In the genomic region with DNA sequence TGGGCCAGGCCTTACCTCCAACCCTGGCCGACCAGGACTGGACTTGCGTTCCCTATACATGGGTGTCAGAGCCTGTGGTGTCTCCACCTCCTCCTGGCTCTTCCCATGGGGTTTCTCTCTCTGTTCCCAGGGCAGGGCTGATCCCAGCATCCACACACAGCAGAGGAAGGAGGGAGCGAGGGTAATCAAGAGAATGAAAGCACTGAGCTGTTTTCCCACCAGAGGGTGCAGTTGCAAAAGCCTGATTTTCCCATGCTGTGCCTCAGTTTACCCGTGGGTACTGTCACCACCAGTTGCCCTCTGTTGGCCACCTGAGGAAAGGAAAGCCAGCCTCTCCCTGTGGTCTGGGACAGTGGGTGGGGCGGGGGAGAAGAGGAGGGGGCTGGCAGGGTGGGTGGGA, we compare ENCODE assay signal across 16 cellular contexts.
DNase-seq lines count a peak whose midpoint lies in the region; FAIRE-seq and TF ChIP-seq lines count a peak whose summit lies in the region.
"Had no signal": no experiment of that assay in that cellular context is flagged by ENCODE, and none has a peak within 500 bp of the region (broad histone marks: within the 10 kb centered on the region; RNA-seq: fewer than 3 reads in every experiment).

No MANE protein-coding gene starts in this region.

- H4K8ac ChIP-seq in H1 (ENCODE audit: extremely low read depth, insufficient read depth, low read length): no peak overlapping the region

- H4K5ac ChIP-seq in H1 (ENCODE audit: insufficient read length, low read depth, low read length): no peak overlapping the region

- no peak overlapping the region for H2BK20ac ChIP-seq in H1 (ENCODE audit: low read length)

- TF ChIP-seq CTCF in AG09309 (IDR thresholded peaks at IDR 0.05; ENCODE audit: control insufficient read depth, insufficient read depth, low read depth, low read length, missing control alignments): peak; percentile 18
- no peak for TF ChIP-seq CTCF in RWPE1 (conservative IDR thresholded peaks at IDR 0.05; ENCODE audit: low read depth)
- peak in 2 of 3 experiments; percentile 16 to 26; a peak in 2 of 4 replicates for TF ChIP-seq CTCF in H1 (IDR thresholded peaks at IDR 0.05; ENCODE audit: control extremely low read depth in 1 of 3, insufficient read depth in 1 of 3, low read depth in 1 of 3, low read length in 3 of 3)
- no peak for TF ChIP-seq CTCF in stomach (IDR thresholded peaks at IDR 0.05)

- WGBS in H1 (ENCODE audit: extremely low coverage in 1 of 2, insufficient coverage in 1 of 2, insufficient read length in 1 of 2, insufficient replicate concordance in 2 of 2, low coverage in 1 of 2, low lambda C conversion rate in 2 of 2, missing lambda C conversion rate in 1 of 2), 2 experiments: 89% methylated on average over 4 of the region's 5 CpGs; no CpG with 5 or more reads in 1 of the 2 experiments
- 70 to 94% (median 85%) methylated on average over 3 to 5 of the region's 5 CpGs for WGBS in stomach, 5 donors

- no peak overlapping the region for H2BK15ac ChIP-seq in H1 (ENCODE audit: low read length)

- CTCF ChIA-PET in RWPE1 (lab: Yijun Ruan, JAX) (no interaction called here), H1 (lab: Charles Lee; ENCODE audit: partially characterized antibody) (interaction anchor here (0.6 to 12.5 kb wide), 12 partner anchors 8 to 118 kb away, joined by 3 to 177 read pairs (median 4); no protein-coding TSS in a partner anchor)

- H4K20me1 ChIP-seq in H1 (replicated peaks in 1 of 2; ENCODE audit: control insufficient read depth in 1 of 2, insufficient read depth in 2 of 2, low read length in 2 of 2): peaks cover 6 to 8% of the 10 kb centered on the region in 2 experiments

- no peaks in the 10 kb centered on the region for H3K79me2 ChIP-seq in H1 (ENCODE audit: control insufficient read depth in 1 of 2, insufficient read depth in 2 of 2, low read length in 2 of 2)

- TF ChIP-seq POLR2A in H1 (IDR thresholded peaks at IDR 0.05; ENCODE audit: control extremely low read depth in 1 of 2, low read depth in 2 of 2, low read length in 2 of 2) (no peak), stomach (IDR thresholded peaks at IDR 0.05) (no peak)

- H3K14ac ChIP-seq in H1 (ENCODE audit: insufficient read length): no peak overlapping the region

- H3K9me3 ChIP-seq in H1 (ENCODE audit: insufficient read depth in 2 of 2, low read depth in 1 of 2, low read length in 1 of 2) (no peaks in the 10 kb centered on the region), stomach (no peaks in the 10 kb centered on the region), SJCRH30 (replicated peaks) (no peaks in the 10 kb centered on the region)

- H3K4me1 ChIP-seq in H1 (replicated peaks in 1 of 4; ENCODE audit: control insufficient read depth in 3 of 4, insufficient read depth in 4 of 4, low read length in 3 of 4): peaks cover 8 to 20% (median 12%) of the 10 kb centered on the region in 4 experiments
- H3K4me1 ChIP-seq in stomach: peaks cover 48 to 88% (median 69%) of the 10 kb centered on the region in 4 donors
- H3K4me1 ChIP-seq in SJCRH30: peaks cover 27% of the 10 kb centered on the region

- no peak overlapping the region for H3K23ac ChIP-seq in H1 (ENCODE audit: insufficient read length)

- no peak overlapping the region for H2AFZ ChIP-seq in H1 (ENCODE audit: low read length)

- H3K18ac ChIP-seq in H1 (ENCODE audit: extremely low read depth, low read length): no peak overlapping the region

- no peak overlapping the region for H3K9ac ChIP-seq in H1 (replicated peaks in 1 of 4; ENCODE audit: extremely low read depth in 1 of 4, low read depth in 3 of 4, low read length in 3 of 4)

- peaks cover 2% of the 10 kb centered on the region; the same call in 1 of the 2 replicates for H3K79me1 ChIP-seq in H1 (ENCODE audit: low read depth, low read length)

- H2BK12ac ChIP-seq in H1 (ENCODE audit: low read depth, low read length): no peak overlapping the region

- FAIRE-seq in H1 (lab: Jason Lieb, UNC): no peak
- FAIRE-seq: A204.1 had no signal

- TF ChIP-seq EP300 in H1 (IDR thresholded peaks at IDR 0.05; ENCODE audit: borderline replicate concordance in 1 of 2, low read depth in 2 of 2, low read length in 2 of 2): no peak
- TF ChIP-seq EP300 in stomach (IDR thresholded peaks at IDR 0.05): no peak

- no peak for DNase-seq in AG09309 (ENCODE audit: low read depth)
- DNase-seq in RWPE1 (ENCODE audit: low spot score): no peak
- no peak for DNase-seq in H1 (ENCODE audit: low read depth in 1 of 2, low spot score in 2 of 2)
- no peak for DNase-seq in stomach
- no peak for DNase-seq in SJCRH30
- no peak for DNase-seq in effector CD4-positive, alpha-beta T cell
- DNase-seq in NCI-H524 treated with DMSO at 0.1 percent for 48 hours (lab: John Stamatoyannopoulos, UW): no peak
- no peak for DNase-seq in HuH-7.5 (ENCODE audit: low spot score)
- DNase-seq: AML-193, H7, Kasumi-1, NCI-H1417, NCI-H1930, NCI-H2171, NCI-H82 had no signal

- no peaks in the 10 kb centered on the region for H3K23me2 ChIP-seq in H1 (ENCODE audit: low read depth, low read length)

- intact Hi-C loops in stomach (cut with DNase I; ENCODE audit: low total_unique reads): no loop called here

- H3K27me3 ChIP-seq in H1 (replicated peaks in 1 of 4; ENCODE audit: control insufficient read depth in 3 of 4, extremely low read depth in 1 of 4, insufficient read depth in 3 of 4, low read length in 3 of 4): peaks cover 0 to 11% (median 5%) of the 10 kb centered on the region in 4 experiments; a peak in 3 of 7 replicates
- no peaks in the 10 kb centered on the region for H3K27me3 ChIP-seq in stomach
- no peaks in the 10 kb centered on the region for H3K27me3 ChIP-seq in SJCRH30

- H2BK5ac ChIP-seq in H1 (ENCODE audit: low read depth, low read length): no peak overlapping the region

- H3K4me3 ChIP-seq in AG09309 (ENCODE audit: control insufficient read depth, low read depth, low read length) (no peak overlapping the region), H1 (ENCODE audit: extremely low read depth in 1 of 4, insufficient read depth in 2 of 4, low read depth in 3 of 4, low read length in 4 of 4) (no peak overlapping the region), stomach (no peak overlapping the region), SJCRH30 (no peak overlapping the region)

- TF ChIP-seq RAD21 in H1 (IDR thresholded peaks at IDR 0.05 in 1 of 2, conservative IDR thresholded peaks at IDR 0.05 in 1 of 2; ENCODE audit: low read depth in 2 of 2, low read length in 2 of 2): peak in 1 of 2 experiments; percentile 15; a peak in 1 of 4 replicates

- POLR2A ChIA-PET in RWPE1 (lab: Yijun Ruan, JAX; ENCODE audit: low non-redundant PET): no interaction called here
- POLR2A ChIA-PET in H1 (lab: Charles Lee; ENCODE audit: partially characterized antibody): no interaction called here

- H2BK120ac ChIP-seq in H1 (replicated peaks; ENCODE audit: low read depth, low read length): no peak overlapping the region

- H2AK5ac ChIP-seq in H1 (ENCODE audit: low read depth, low read length): no peak overlapping the region

- H3K27ac ChIP-seq in RWPE1 (peak overlapping the region; percentile 95), H1 (ENCODE audit: low read depth, low read length) (no peak overlapping the region), stomach (peak overlapping the region in 3 of 5 donors; percentile 6 to 89 (median 49)), SJCRH30 (no peak overlapping the region)

- no peak overlapping the region for H4K91ac ChIP-seq in H1 (replicated peaks; ENCODE audit: insufficient read length, low read length)

- no peaks in the 10 kb centered on the region for H3K36me3 ChIP-seq in H1 (ENCODE audit: control insufficient read depth in 2 of 4, insufficient read depth in 4 of 4, low read length in 3 of 4)
- H3K36me3 ChIP-seq in stomach: no peaks in the 10 kb centered on the region
- H3K36me3 ChIP-seq in SJCRH30: no peaks in the 10 kb centered on the region

- no peak overlapping the region for H3K4me2 ChIP-seq in H1 (ENCODE audit: insufficient read depth in 1 of 2, low read depth in 2 of 2, low read length in 2 of 2)

- no peak overlapping the region for H3K56ac ChIP-seq in H1 (replicated peaks; ENCODE audit: insufficient read length, low read depth, low read length)

- no peak overlapping the region for H3K4ac ChIP-seq in H1 (replicated peaks; ENCODE audit: insufficient read length, low read depth, low read length)

TF ChIP-seq in H1, 55 proteins besides CTCF, POLR2A, EP300 and RAD21:
- no peak for TF ChIP-seq POLR2AphosphoS5 (IDR thresholded peaks at IDR 0.05; ENCODE audit: low read depth, low read length)
- TF ChIP-seq ASH2L (IDR thresholded peaks at IDR 0.05; ENCODE audit: low read length): no peak
- TF ChIP-seq KDM5A (IDR thresholded peaks at IDR 0.05; ENCODE audit: low read length): no peak
- no peak for TF ChIP-seq SAP30 (IDR thresholded peaks at IDR 0.05; ENCODE audit: insufficient read depth, insufficient replicate concordance, low read length)
- TF ChIP-seq BACH1 (IDR thresholded peaks at IDR 0.05; ENCODE audit: low read length): no peak
- no peak for TF ChIP-seq TAF1 (IDR thresholded peaks at IDR 0.05; ENCODE audit: low read depth, low read length)
- TF ChIP-seq SUZ12 (IDR thresholded peaks at IDR 0.05; ENCODE audit: low read length): no peak

Comparison
In these comparisons a context has a peak if more than half of its experiments do, and no peak if none do; other contexts are left out.
1. CTCF ChIP-seq: peak in AG09309 (single experiment) and H1 (2 of 3); none in RWPE1 (single experiment) and stomach (0 of 7).
2. H3K27ac ChIP-seq: peak in RWPE1 (single experiment) and stomach (3 of 5); none in H1 (single experiment) and SJCRH30 (single experiment).